ENCODE assay signal across 1 cellular context in genomic region chr4:77002321-77002720, GRCh38.
TF ChIP-seq lines count a peak whose summit lies in the region.

No MANE protein-coding gene starts in this region.

TF ChIP-seq in SK-N-SH, 30 proteins besides CTCF, POLR2A, EP300 and RAD21:
- TF ChIP-seq MEF2A (IDR thresholded peaks at IDR 0.05; ENCODE audit: borderline replicate concordance, low read depth) (0 out of 2 replicates have a peak, but pooled peaks have one; percentile 17), SMC3 (IDR thresholded peaks at IDR 0.05; ENCODE audit: low read depth, low read length) (no peak), RXRA (IDR thresholded peaks at IDR 0.05; ENCODE audit: borderline replicate concordance, low read depth) (no peak), ELF1 (IDR thresholded peaks at IDR 0.05) (no peak), SIN3A (IDR thresholded peaks at IDR 0.05; ENCODE audit: borderline replicate concordance, low read depth, low read length) (no peak), GABPA (IDR thresholded peaks at IDR 0.05; ENCODE audit: low read depth) (no peak), YY1 (IDR thresholded peaks at IDR 0.05; ENCODE audit: low read depth) (no peak), POLR2AphosphoS5 (IDR thresholded peaks at IDR 0.05; ENCODE audit: low read depth, low read length) (no peak), JUND (IDR thresholded peaks at IDR 0.05) (no peak; the same call in 1 of the 2 replicates), TCF12 (IDR thresholded peaks at IDR 0.05) (peak; percentile 2; the same call in 1 of the 2 replicates), FOSL2 (IDR thresholded peaks at IDR 0.05; ENCODE audit: borderline replicate concordance, low read depth) (no peak), NFIC (IDR thresholded peaks at IDR 0.05; ENCODE audit: borderline replicate concordance) (no peak)
- TF ChIP-seq, protein P1, sequence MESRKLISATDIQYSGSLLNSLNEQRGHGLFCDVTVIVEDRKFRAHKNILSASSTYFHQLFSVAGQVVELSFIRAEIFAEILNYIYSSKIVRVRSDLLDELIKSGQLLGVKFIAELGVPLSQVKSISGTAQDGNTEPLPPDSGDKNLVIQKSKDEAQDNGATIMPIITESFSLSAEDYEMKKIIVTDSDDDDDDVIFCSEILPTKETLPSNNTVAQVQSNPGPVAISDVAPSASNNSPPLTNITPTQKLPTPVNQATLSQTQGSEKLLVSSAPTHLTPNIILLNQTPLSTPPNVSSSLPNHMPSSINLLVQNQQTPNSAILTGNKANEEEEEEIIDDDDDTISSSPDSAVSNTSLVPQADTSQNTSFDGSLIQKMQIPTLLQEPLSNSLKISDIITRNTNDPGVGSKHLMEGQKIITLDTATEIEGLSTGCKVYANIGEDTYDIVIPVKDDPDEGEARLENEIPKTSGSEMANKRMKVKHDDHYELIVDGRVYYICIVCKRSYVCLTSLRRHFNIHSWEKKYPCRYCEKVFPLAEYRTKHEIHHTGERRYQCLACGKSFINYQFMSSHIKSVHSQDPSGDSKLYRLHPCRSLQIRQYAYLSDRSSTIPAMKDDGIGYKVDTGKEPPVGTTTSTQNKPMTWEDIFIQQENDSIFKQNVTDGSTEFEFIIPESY (IDR thresholded peaks at IDR 0.05; ENCODE audit: borderline replicate concordance, low read depth), result no peak
- TF ChIP-seq, protein P2, sequence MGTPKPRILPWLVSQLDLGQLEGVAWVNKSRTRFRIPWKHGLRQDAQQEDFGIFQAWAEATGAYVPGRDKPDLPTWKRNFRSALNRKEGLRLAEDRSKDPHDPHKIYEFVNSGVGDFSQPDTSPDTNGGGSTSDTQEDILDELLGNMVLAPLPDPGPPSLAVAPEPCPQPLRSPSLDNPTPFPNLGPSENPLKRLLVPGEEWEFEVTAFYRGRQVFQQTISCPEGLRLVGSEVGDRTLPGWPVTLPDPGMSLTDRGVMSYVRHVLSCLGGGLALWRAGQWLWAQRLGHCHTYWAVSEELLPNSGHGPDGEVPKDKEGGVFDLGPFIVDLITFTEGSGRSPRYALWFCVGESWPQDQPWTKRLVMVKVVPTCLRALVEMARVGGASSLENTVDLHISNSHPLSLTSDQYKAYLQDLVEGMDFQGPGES (IDR thresholded peaks at IDR 0.05; ENCODE audit: low read depth, low read length), result no peak
